ENCODE assay signal across 36 cellular contexts in genomic region chr10:28418069-28418468, GRCh38.
"Had no signal": no experiment of that assay in that cellular context is flagged by ENCODE, and none has a peak within 500 bp of the region (broad histone marks: within the 10 kb centered on the region; RNA-seq: fewer than 3 reads in every experiment).

No MANE protein-coding gene starts in this region.

- H3K4me1 ChIP-seq: adrenal gland, ascending aorta, body of pancreas, breast epithelium, colonic mucosa had no signal

- H3K4me3 ChIP-seq: adrenal gland, ascending aorta, body of pancreas, breast epithelium, cardiac muscle cell, colonic mucosa had no signal

- H3K4me1 Mint-ChIP-seq: activated naive CD4-positive, alpha-beta T cell treated with anti-CD3 and anti-CD28 coated beads, Interleukin-2, amount 10 ng/mL, durations not matched to agents 7 days and 5 days; activated naive CD4-positive, alpha-beta T cell treated with anti-CD3 and anti-CD28 coated beads, Interleukin-2, amount 50 U/mL, for 24 hours; activated naive CD8-positive, alpha-beta T cell treated with anti-CD3 and anti-CD28 coated beads for 36 hours; activated naive CD8-positive, alpha-beta T cell treated with anti-CD3 and anti-CD28 coated beads, Interleukin-2, amount 10 ng/mL, durations not matched to agents 7 days and 5 days; activated naive CD8-positive, alpha-beta T cell treated with anti-CD3 and anti-CD28 coated beads, Interleukin-2, amount 50 U/mL, for 24 hours; activated T-helper 17 cell treated with anti-CD3 and anti-CD28 coated beads, Interleukin-2, amount 50 U/mL, for 72 hours; brain; central memory CD8-positive, alpha-beta T cell had no signal

- H3K27ac ChIP-seq: adrenal gland, ascending aorta, body of pancreas, brain microvascular endothelial cell, breast epithelium, cardiac muscle cell, colonic mucosa had no signal

- H3K36me3 ChIP-seq: adrenal gland, ascending aorta, brain microvascular endothelial cell, breast epithelium, cardiac muscle cell, colonic mucosa had no signal

- H3K27ac Mint-ChIP-seq: activated naive CD4-positive, alpha-beta T cell treated with anti-CD3 and anti-CD28 coated beads for 36 hours; activated naive CD4-positive, alpha-beta T cell treated with anti-CD3 and anti-CD28 coated beads, Interleukin-2, amount 10 ng/mL, durations not matched to agents 7 days and 5 days; activated naive CD4-positive, alpha-beta T cell treated with anti-CD3 and anti-CD28 coated beads, Interleukin-2, amount 50 U/mL, for 24 hours; activated naive CD4-positive, alpha-beta T cell treated with anti-CD3 and anti-CD28 coated beads, Interleukin-2, amount 50 U/mL, for 72 hours; activated naive CD8-positive, alpha-beta T cell; activated naive CD8-positive, alpha-beta T cell treated with anti-CD3 and anti-CD28 coated beads for 36 hours; activated naive CD8-positive, alpha-beta T cell treated with anti-CD3 and anti-CD28 coated beads, Interleukin-2, amount 10 ng/mL, durations not matched to agents 7 days and 5 days; activated naive CD8-positive, alpha-beta T cell treated with anti-CD3 and anti-CD28 coated beads, Interleukin-2, amount 50 U/mL, for 24 hours; activated T-cell treated with anti-CD3 and anti-CD28 coated beads, Interleukin-2, amount 50 U/mL, for 72 hours; activated T-helper 1 cell treated with anti-CD3 and anti-CD28 coated beads, Interleukin-12 subunit alpha, Interleukin-12 subunit beta, Interleukin-2, Interleukin-4 antibody, amounts not matched to agents 30 ng/mL and 10 ng/mL and 1 ng/mL, durations not matched to agents 14 hours and 24 hours and 36 hours; activated T-helper 17 cell treated with anti-CD3 and anti-CD28 coated beads, Interleukin-2, amount 50 U/mL, for 72 hours; activated T-helper 2 cell treated with anti-CD3 and anti-CD28 coated beads, Interferon-gamma antibody, Interleukin-2, Interleukin-4, amounts not matched to agents 10 μg/mL and 5 μg/mL and 100 μg/mL, durations not matched to agents 14 hours and 24 hours and 36 hours; brain had no signal

- H3K9me3 Mint-ChIP-seq: activated naive CD4-positive, alpha-beta T cell treated with anti-CD3 and anti-CD28 coated beads, Interleukin-2, amount 50 U/mL, for 24 hours; activated naive CD4-positive, alpha-beta T cell treated with anti-CD3 and anti-CD28 coated beads, Interleukin-2, amount 50 U/mL, for 72 hours; activated T-helper 1 cell treated with anti-CD3 and anti-CD28 coated beads, Interleukin-12 subunit alpha, Interleukin-12 subunit beta, Interleukin-2, Interleukin-4 antibody, amounts not matched to agents 30 ng/mL and 10 ng/mL and 1 ng/mL, durations not matched to agents 14 hours and 24 hours and 36 hours; activated T-helper 17 cell treated with anti-CD3 and anti-CD28 coated beads, Interleukin-2, amount 50 U/mL, for 72 hours; activated T-helper 2 cell treated with anti-CD3 and anti-CD28 coated beads, Interferon-gamma antibody, Interleukin-2, Interleukin-4, amounts not matched to agents 10 μg/mL and 5 μg/mL and 100 μg/mL, durations not matched to agents 14 hours and 24 hours and 36 hours; central memory CD8-positive, alpha-beta T cell had no signal

- H3K27me3 Mint-ChIP-seq: activated naive CD4-positive, alpha-beta T cell treated with anti-CD3 and anti-CD28 coated beads, Interleukin-2, amount 10 ng/mL, durations not matched to agents 7 days and 5 days had no signal

- ATAC-seq: activated naive CD4-positive, alpha-beta T cell treated with anti-CD3 and anti-CD28 coated beads, Interleukin-2, amount 50 U/mL, for 72 hours; activated naive CD8-positive, alpha-beta T cell treated with anti-CD3 and anti-CD28 coated beads, Interleukin-2, amount 50 U/mL, for 24 hours; activated T-cell treated with anti-CD3 and anti-CD28 coated beads, Interleukin-2, amount 50 U/mL, for 72 hours; activated T-helper 17 cell treated with anti-CD3 and anti-CD28 coated beads, Interleukin-2, amount 50 U/mL, for 72 hours; body of pancreas had no signal

- H3K4me3 Mint-ChIP-seq: activated naive CD4-positive, alpha-beta T cell treated with anti-CD3 and anti-CD28 coated beads for 36 hours; activated naive CD4-positive, alpha-beta T cell treated with anti-CD3 and anti-CD28 coated beads, Interleukin-2, amount 10 ng/mL, durations not matched to agents 7 days and 5 days; activated naive CD4-positive, alpha-beta T cell treated with anti-CD3 and anti-CD28 coated beads, Interleukin-2, amount 50 U/mL, for 24 hours; activated naive CD8-positive, alpha-beta T cell; activated naive CD8-positive, alpha-beta T cell treated with anti-CD3 and anti-CD28 coated beads for 36 hours; activated naive CD8-positive, alpha-beta T cell treated with anti-CD3 and anti-CD28 coated beads, Interleukin-2, amount 10 ng/mL, durations not matched to agents 7 days and 5 days; activated naive CD8-positive, alpha-beta T cell treated with anti-CD3 and anti-CD28 coated beads, Interleukin-2, amount 50 U/mL, for 24 hours; activated T-cell treated with anti-CD3 and anti-CD28 coated beads, Interleukin-2, amount 50 U/mL, for 72 hours; activated T-helper 1 cell treated with anti-CD3 and anti-CD28 coated beads, Interleukin-12 subunit alpha, Interleukin-12 subunit beta, Interleukin-2, Interleukin-4 antibody, amounts not matched to agents 30 ng/mL and 10 ng/mL and 1 ng/mL, durations not matched to agents 14 hours and 24 hours and 36 hours; activated T-helper 17 cell treated with anti-CD3 and anti-CD28 coated beads, Interleukin-2, amount 50 U/mL, for 72 hours; brain; central memory CD8-positive, alpha-beta T cell had no signal

- DNase-seq: activated effector memory CD4-positive, alpha-beta T cell treated with anti-CD3 and anti-CD28 coated beads, Interleukin-2, amount 50 U/mL, for 16 hours; activated effector memory CD4-positive, alpha-beta T cell treated with Interleukin-2 at 50 U/mL for 16 hours; activated gamma-delta T cell; activated gamma-delta T cell treated with Interleukin-2 at 50 U/mL for 16 hours; activated naive CD4-positive, alpha-beta T cell; activated naive CD4-positive, alpha-beta T cell treated with anti-CD3 and anti-CD28 coated beads for 36 hours; activated naive CD4-positive, alpha-beta T cell treated with anti-CD3 and anti-CD28 coated beads, Interleukin-2, amount 10 ng/mL, durations not matched to agents 7 days and 5 days; activated naive CD4-positive, alpha-beta T cell treated with anti-CD3 and anti-CD28 coated beads, Interleukin-2, amount 50 U/mL, for 16 hours; activated naive CD4-positive, alpha-beta T cell treated with Interleukin-2 at 50 U/mL for 16 hours; activated naive CD8-positive, alpha-beta T cell treated with anti-CD3 and anti-CD28 coated beads for 36 hours; activated naive CD8-positive, alpha-beta T cell treated with anti-CD3 and anti-CD28 coated beads, Interleukin-2, amount 10 ng/mL, durations not matched to agents 7 days and 5 days; activated naive CD8-positive, alpha-beta T cell treated with anti-CD3 and anti-CD28 coated beads, Interleukin-2, amount 50 U/mL, for 24 hours; activated T-cell treated with anti-CD3 and anti-CD28 coated beads, Interleukin-2, amount 50 U/mL, for 48 hours; activated T-cell treated with anti-CD3 and anti-CD28 coated beads, Interleukin-2, amount 50 U/mL, for 72 hours; adrenal gland; amniotic stem cell; amygdala; anterior cingulate cortex; aorta; body of pancreas; brain microvascular endothelial cell; caudate nucleus; central memory CD4-positive, alpha-beta T cell; cerebellar nuclear complex; colonic mucosa had no signal

- H3K36me3 Mint-ChIP-seq: activated naive CD4-positive, alpha-beta T cell treated with anti-CD3 and anti-CD28 coated beads, Interleukin-2, amount 10 ng/mL, durations not matched to agents 7 days and 5 days; activated naive CD4-positive, alpha-beta T cell treated with anti-CD3 and anti-CD28 coated beads, Interleukin-2, amount 50 U/mL, for 24 hours; activated naive CD4-positive, alpha-beta T cell treated with anti-CD3 and anti-CD28 coated beads, Interleukin-2, amount 50 U/mL, for 72 hours; activated naive CD8-positive, alpha-beta T cell treated with anti-CD3 and anti-CD28 coated beads for 36 hours; activated naive CD8-positive, alpha-beta T cell treated with anti-CD3 and anti-CD28 coated beads, Interleukin-2, amount 10 ng/mL, durations not matched to agents 7 days and 5 days; brain had no signal

- H3K9me3 ChIP-seq: adrenal gland, body of pancreas, colonic mucosa had no signal
